Comparison of ENCODE assay signal across 16 cellular contexts in genomic region chr11:96265236-96265737, GRCh38.
DNase-seq lines count a peak whose midpoint lies in the region; ATAC-seq, FAIRE-seq and TF ChIP-seq lines count a peak whose summit lies in the region.
"Had no signal": no experiment of that assay in that cellular context is flagged by ENCODE, and none has a peak within 500 bp of the region (broad histone marks: within the 10 kb centered on the region; RNA-seq: fewer than 3 reads in every experiment).

No MANE protein-coding gene starts in this region.

- no peak for FAIRE-seq in kidney (lab: Jason Lieb, UNC)
- no peak for FAIRE-seq in H54 (lab: Jason Lieb, UNC)
- FAIRE-seq: frontal cortex, HTR-8/SVneo had no signal

- peaks cover 5% of the 10 kb centered on the region for H3K9me3 Mint-ChIP-seq in activated CD4-positive, alpha-beta T cell treated with anti-CD3 and anti-CD28 coated beads, Interleukin-2, amount 10 ng/mL, durations not matched to agents 24 days and 14 days
- peaks cover 5% of the 10 kb centered on the region for H3K9me3 Mint-ChIP-seq in activated B cell treated with CpG ODN at 0.5 μM for 24 hours
- peaks cover 0 to 3% of the 10 kb centered on the region in 2 donors for H3K9me3 Mint-ChIP-seq in stimulated activated naive B cell treated with anti-CD40 and anti-IgM and Interleukin-4, amounts not matched to agents 10 μg/mL and 1 μg/mL and 100 μg/mL, for 72 hours
- H3K9me3 Mint-ChIP-seq: immature natural killer cell had no signal

- peak overlapping the region; percentile 43 for H3K27ac Mint-ChIP-seq in activated CD4-positive, alpha-beta T cell treated with anti-CD3 and anti-CD28 coated beads, Interleukin-2, amount 10 ng/mL, durations not matched to agents 24 days and 14 days
- H3K27ac Mint-ChIP-seq in activated B cell treated with CpG ODN at 0.5 μM for 24 hours: peak overlapping the region; percentile 41
- H3K27ac Mint-ChIP-seq in stimulated activated naive B cell treated with anti-CD40 and anti-IgM and Interleukin-4, amounts not matched to agents 10 μg/mL and 1 μg/mL and 100 μg/mL, for 72 hours: peak overlapping the region; percentile 3

- H3K4me3 ChIP-seq in kidney (ENCODE audit: low read length in 2 of 2): no peak overlapping the region
- H3K4me3 ChIP-seq: body of pancreas, stomach had no signal

- no peak overlapping the region for H3K4me3 Mint-ChIP-seq in activated CD4-positive, alpha-beta T cell treated with anti-CD3 and anti-CD28 coated beads, Interleukin-2, amount 10 ng/mL, durations not matched to agents 24 days and 14 days
- no peak overlapping the region for H3K4me3 Mint-ChIP-seq in activated B cell treated with CpG ODN at 0.5 μM for 24 hours
- no peak overlapping the region for H3K4me3 Mint-ChIP-seq in stimulated activated naive B cell treated with anti-CD40 and anti-IgM and Interleukin-4, amounts not matched to agents 10 μg/mL and 1 μg/mL and 100 μg/mL, for 72 hours
- H3K4me3 Mint-ChIP-seq: immature natural killer cell had no signal

- peak overlapping the region; percentile 38 to 78 for H3K27ac ChIP-seq in kidney (ENCODE audit: low read depth in 2 of 2, low read length in 2 of 2)

- intact Hi-C loops in activated CD4-positive, alpha-beta T cell treated with anti-CD3 and anti-CD28 coated beads, Interleukin-2, amount 10 ng/mL, durations not matched to agents 24 days and 14 days (cut with micrococcal nuclease): no loop called here
- intact Hi-C loops in activated B cell treated with CpG ODN at 0.5 μM for 24 hours (cut with micrococcal nuclease): loop anchor here (5.0 to 10.0 kb wide), 2 partner anchors 208 to 1030 kb away; partner anchors contain the start of gene SESN3
- intact Hi-C loops in kidney (cut with DNase I): no loop called here

- no peak for DNase-seq in activated CD4-positive, alpha-beta T cell treated with anti-CD3 and anti-CD28 coated beads, Interleukin-2, amount 10 ng/mL, durations not matched to agents 24 days and 14 days
- no peak for DNase-seq in activated CD4-positive, alpha-beta T cell treated with anti-CD3 and anti-CD28 coated beads for 4 hours
- no peak for DNase-seq in activated B cell treated with CpG ODN at 0.5 μM for 24 hours
- no peak for DNase-seq in kidney
- no peak for DNase-seq in stimulated activated naive B cell treated with anti-CD40 and anti-IgM and Interleukin-4, amounts not matched to agents 10 μg/mL and 1 μg/mL and 100 μg/mL, for 72 hours
- no peak for DNase-seq in H54 (ENCODE audit: insufficient read length, low spot score)
- DNase-seq in GM10248 (ENCODE audit: extremely low spot score): no peak
- DNase-seq: activated CD8-positive, alpha-beta memory T cell treated with anti-CD3 and anti-CD28 coated beads, Interleukin-2, amount 50 U/mL, for 4 hours; body of pancreas; COR-L47; immature natural killer cell; stimulated activated CD4-positive, alpha-beta T cell treated with anti-CD3 and anti-CD28 coated beads, Interleukin-4, amount 100 ng/mL, for 4 hours; stomach had no signal

- no peak for TF ChIP-seq POLR2A in H54 (IDR thresholded peaks at IDR 0.05; ENCODE audit: low read depth, low read length)

- peaks cover 65% of the 10 kb centered on the region for H3K4me1 Mint-ChIP-seq in activated CD4-positive, alpha-beta T cell treated with anti-CD3 and anti-CD28 coated beads, Interleukin-2, amount 10 ng/mL, durations not matched to agents 24 days and 14 days
- H3K4me1 Mint-ChIP-seq in activated B cell treated with CpG ODN at 0.5 μM for 24 hours: peaks cover 71% of the 10 kb centered on the region
- H3K4me1 Mint-ChIP-seq in stimulated activated naive B cell treated with anti-CD40 and anti-IgM and Interleukin-4, amounts not matched to agents 10 μg/mL and 1 μg/mL and 100 μg/mL, for 72 hours: peaks cover 34 to 67% of the 10 kb centered on the region in 2 donors

- no peak for ATAC-seq in activated B cell treated with CpG ODN at 0.5 μM for 24 hours (ENCODE audit: low read depth)
- ATAC-seq in stimulated activated naive B cell treated with anti-CD40 and anti-IgM and Interleukin-4, amounts not matched to agents 10 μg/mL and 1 μg/mL and 100 μg/mL, for 72 hours (replicated peaks): no peak
- no peak for ATAC-seq in GM19455 (IDR thresholded peaks at IDR 0.05; ENCODE audit: unreplicated experiment)
- ATAC-seq: body of pancreas had no signal

- POLR2A ChIA-PET in activated B cell treated with CpG ODN at 0.5 μM for 24 hours (lab: Charles Lee) (interaction anchor here (1.9 to 3.8 kb wide), 3 partner anchors 10 to 77 kb away, joined by 7 to 27 read pairs (median 8); partner anchors contain the start of gene MAML2), GM10248 (lab: Yijun Ruan, JAX) (no interaction called here)

- no peaks in the 10 kb centered on the region for H3K36me3 ChIP-seq in kidney (ENCODE audit: control insufficient read depth in 1 of 2, insufficient read depth in 2 of 2, low read length in 2 of 2)
- H3K36me3 ChIP-seq: stomach had no signal

- no peaks in the 10 kb centered on the region for H3K27me3 Mint-ChIP-seq in activated CD4-positive, alpha-beta T cell treated with anti-CD3 and anti-CD28 coated beads, Interleukin-2, amount 10 ng/mL, durations not matched to agents 24 days and 14 days
- no peaks in the 10 kb centered on the region for H3K27me3 Mint-ChIP-seq in activated B cell treated with CpG ODN at 0.5 μM for 24 hours
- no peaks in the 10 kb centered on the region for H3K27me3 Mint-ChIP-seq in stimulated activated naive B cell treated with anti-CD40 and anti-IgM and Interleukin-4, amounts not matched to agents 10 μg/mL and 1 μg/mL and 100 μg/mL, for 72 hours

- H3K9ac ChIP-seq in kidney (ENCODE audit: low read length in 2 of 2): peak overlapping the region in 1 of 2 donors; percentile 5

- no peaks in the 10 kb centered on the region for H3K9me3 ChIP-seq in kidney (ENCODE audit: control insufficient read depth in 1 of 2, low read length in 2 of 2)
- H3K9me3 ChIP-seq: body of pancreas, stomach had no signal

- TF ChIP-seq CTCF in activated B cell treated with CpG ODN at 0.5 μM for 24 hours (IDR thresholded peaks at IDR 0.05): no peak
- TF ChIP-seq CTCF in kidney (IDR thresholded peaks at IDR 0.05; ENCODE audit: borderline replicate concordance, extremely low read depth, insufficient read depth): no peak
- no peak for TF ChIP-seq CTCF in GM10248 (IDR thresholded peaks at IDR 0.05; ENCODE audit: control extremely low read depth, extremely low read depth, low read depth, missing control alignments)

- peaks cover 32% of the 10 kb centered on the region for H3K36me3 Mint-ChIP-seq in activated CD4-positive, alpha-beta T cell treated with anti-CD3 and anti-CD28 coated beads, Interleukin-2, amount 10 ng/mL, durations not matched to agents 24 days and 14 days (ENCODE audit: low read depth)
- H3K36me3 Mint-ChIP-seq in activated B cell treated with CpG ODN at 0.5 μM for 24 hours (ENCODE audit: low read depth): peaks cover 10% of the 10 kb centered on the region
- H3K36me3 Mint-ChIP-seq in stimulated activated naive B cell treated with anti-CD40 and anti-IgM and Interleukin-4, amounts not matched to agents 10 μg/mL and 1 μg/mL and 100 μg/mL, for 72 hours: peaks cover 7 to 21% of the 10 kb centered on the region in 2 donors

- CTCF ChIA-PET in activated B cell treated with CpG ODN at 0.5 μM for 24 hours (lab: Charles Lee) (interaction anchor here (0.8 to 3.2 kb wide), 2 partner anchors 10 to 78 kb away, joined by 3 to 16 read pairs; partner anchors contain the start of gene MAML2), GM10248 (lab: Yijun Ruan, JAX) (interaction anchor here (1.2 to 3.2 kb wide), 4 partner anchors 10 to 78 kb away, joined by 3 to 15 read pairs (median 6); partner anchors contain the start of gene MAML2)

- peaks cover 19 to 20% of the 10 kb centered on the region in 2 donors for H3K4me1 ChIP-seq in kidney (ENCODE audit: control insufficient read depth in 1 of 2, insufficient read depth in 1 of 2, low read depth in 1 of 2, low read length in 2 of 2)
